In the genomic region with DNA sequence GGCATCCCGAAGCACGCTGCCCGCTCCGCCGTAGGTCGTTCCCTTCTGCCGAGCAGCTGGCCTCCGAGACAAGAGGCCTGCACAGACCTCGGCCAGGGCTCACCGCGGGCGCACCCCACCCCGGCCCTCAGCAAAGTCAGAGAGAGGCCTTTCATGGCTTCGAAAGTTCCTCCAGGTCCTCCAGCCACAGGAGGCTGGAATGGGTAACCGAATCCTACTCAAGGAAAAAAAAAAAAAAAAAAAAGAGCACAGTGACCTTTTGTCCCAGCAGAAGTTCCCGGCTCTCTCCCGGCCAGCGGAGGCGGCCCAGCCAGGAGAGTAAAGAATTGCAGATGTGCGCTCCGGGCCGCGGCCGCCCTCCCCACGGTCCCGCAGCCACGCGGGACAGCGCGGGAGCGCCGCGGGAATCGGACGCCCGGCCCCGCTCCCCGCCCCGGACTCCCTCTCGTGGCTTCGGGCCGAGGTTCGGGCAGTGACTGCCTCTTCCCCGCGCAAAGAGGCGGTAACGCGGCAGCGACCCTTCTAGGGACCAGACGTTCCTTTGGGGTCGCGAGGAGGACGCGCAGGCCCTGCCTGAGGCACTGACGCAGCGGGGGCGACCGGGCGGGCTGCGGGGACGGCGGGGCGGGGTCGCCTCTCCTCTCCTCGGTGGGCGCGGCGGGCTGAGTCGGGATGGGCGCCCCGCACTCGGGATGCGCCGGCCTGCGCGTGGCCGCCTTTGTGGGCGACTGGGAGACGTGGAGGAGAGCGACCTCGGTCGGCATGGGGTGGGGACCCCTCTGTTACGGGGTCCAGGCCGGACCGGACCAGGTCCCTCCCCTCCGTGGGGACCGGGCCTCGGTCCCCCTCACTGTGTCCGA, we compare ENCODE assay signal across 8 cellular contexts. TPM values are rescaled to one million over a fixed set of nuclear protein-coding genes. Genes with fewer than 3 reads are reported as not detected.
DNase-seq lines count a peak whose midpoint lies in the region; ATAC-seq and TF ChIP-seq lines count a peak whose summit lies in the region.

No MANE protein-coding gene starts in this region.

- H3K36me3 Mint-ChIP-seq in brain = no peaks in the 10 kb centered on the region

- peak overlapping the region; percentile 63 to 76 for H3K4me3 ChIP-seq in testis

- WGBS in testis, 2 donors = 9% methylated on average over 34 to 52 of the region's 89 CpGs

- H3K4me3 Mint-ChIP-seq in brain = peak overlapping the region; percentile 78 to 93 (median 85)

- H3K27ac ChIP-seq in testis = peak overlapping the region; percentile 73 to 85

- H3K9me3 ChIP-seq in testis = no peaks in the 10 kb centered on the region

- H3K27me3 Mint-ChIP-seq in brain = peaks cover 19% of the 10 kb centered on the region

- peaks cover 0 to 5% (median 0%) of the 10 kb centered on the region in 5 experiments for H3K9me3 Mint-ChIP-seq in brain

- H3K4me1 ChIP-seq in testis = peaks cover 7% of the 10 kb centered on the region

- ATAC-seq in Right ventricle myocardium inferior = peak; percentile 38
- ATAC-seq in HG03442 (IDR thresholded peaks at IDR 0.05; ENCODE audit: unreplicated experiment) = no peak
- ATAC-seq in HG03354 (IDR thresholded peaks at IDR 0.05; ENCODE audit: poor library complexity, severe bottlenecking, unreplicated experiment) = no peak

- DNase-seq in Right ventricle myocardium inferior (ENCODE audit: missing footprints) = peak; percentile 80
- no peak for DNase-seq in cardiac septum (ENCODE audit: low spot score)
- peak; percentile 81 for DNase-seq in left kidney (ENCODE audit: low read depth, low spot score)
- peak; percentile 60 for DNase-seq in testis
- no peak for DNase-seq in NCI-H446 (lab: John Stamatoyannopoulos, UW)

- no peaks in the 10 kb centered on the region for H3K36me3 ChIP-seq in testis (ENCODE audit: low read depth, missing control alignments)

- TF ChIP-seq CTCF in brain (conservative IDR thresholded peaks at IDR 0.05) = peak in 1 of 2 experiments; percentile 15
- no peak for TF ChIP-seq CTCF in testis (IDR thresholded peaks at IDR 0.05)

- peak overlapping the region in 1 of 5 experiments; percentile 48 for H3K27ac Mint-ChIP-seq in brain

- no peaks in the 10 kb centered on the region for H3K27me3 ChIP-seq in testis

- intact Hi-C loops in Right ventricle myocardium inferior (cut with DNase I) = no loop called here
- intact Hi-C loops in cardiac septum (cut with DNase I) = no loop called here
- intact Hi-C loops in testis (cut with DNase I; ENCODE audit: low total_unique reads) = no loop called here

- no peak for TF ChIP-seq POLR2A in testis (IDR thresholded peaks at IDR 0.05)

- peaks cover 26% of the 10 kb centered on the region for H3K4me1 Mint-ChIP-seq in brain

RNA-seq across cellular contexts. Expression of a gene that starts 0.8 kb away (rescaled TPM):
- total RNA-seq in Right ventricle myocardium inferior = 15.3 TPM
- total RNA-seq in cardiac septum = 12.9 TPM
- polyA plus RNA-seq in brain (ENCODE audit: insufficient read depth, low read depth, low replicate concordance) = 3.2 TPM
- total RNA-seq in testis = 10 to 100 TPM; 17.9 to 21.7 TPM
- polyA plus RNA-seq in testis (ENCODE audit: insufficient read depth, low read depth, low replicate concordance) = 17.6 TPM

Comparison
In these comparisons a context has a peak if more than half of its experiments do, and no peak if none do; other contexts are left out.
1. DNase-seq: peak in Right ventricle myocardium inferior (single experiment), left kidney (single experiment) and testis (single experiment); none in cardiac septum (single experiment) and NCI-H446 (0 of 2).